Comparison of ENCODE assay signal across 1 cellular context in the genomic region with DNA sequence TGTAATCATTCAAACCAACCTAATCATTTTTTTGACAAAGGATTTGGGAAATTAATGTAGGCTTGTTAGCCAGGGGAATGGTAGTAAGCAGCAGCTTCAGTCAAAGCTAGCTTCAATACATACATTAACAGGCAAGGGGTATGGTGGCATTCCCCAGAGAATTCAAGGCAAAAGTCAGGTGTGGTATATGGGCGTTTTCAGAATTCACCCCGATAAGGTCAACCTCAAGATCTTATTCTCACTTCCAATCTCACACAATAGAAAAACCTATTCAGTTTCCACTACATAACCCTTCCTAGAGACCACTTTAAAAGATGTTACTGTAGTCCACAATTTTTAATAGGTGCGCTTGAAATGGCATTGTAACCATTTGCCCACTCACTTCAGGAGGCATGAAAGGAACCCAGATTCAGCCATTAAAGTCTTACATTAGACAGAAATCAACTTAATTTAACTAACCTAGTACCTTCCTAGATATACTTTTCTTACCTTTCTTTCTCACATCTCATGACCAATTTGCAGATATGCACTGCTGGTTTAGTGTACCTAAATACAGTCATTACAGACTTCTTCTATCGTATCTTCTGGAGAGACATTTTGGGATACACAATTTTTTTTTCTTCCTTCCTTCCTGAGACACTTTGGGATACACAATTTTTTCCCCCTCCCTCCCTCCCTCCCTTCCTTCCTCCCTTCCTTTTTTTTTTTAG.
TF ChIP-seq lines count a peak whose summit lies in the region.

No MANE protein-coding gene starts in this region.

TF ChIP-seq in IMR-90, 13 proteins besides CTCF, POLR2A, EP300 and RAD21:
- no peak for TF ChIP-seq BHLHE40 (IDR thresholded peaks at IDR 0.05; ENCODE audit: low read depth, low read length)
- no peak for TF ChIP-seq CEBPB (IDR thresholded peaks at IDR 0.05; ENCODE audit: low read depth, low read length)
- TF ChIP-seq MAFK (IDR thresholded peaks at IDR 0.05; ENCODE audit: low read depth, low read length): no peak
- TF ChIP-seq NFE2L2 (IDR thresholded peaks at IDR 0.05; ENCODE audit: low read depth, low read length): no peak
- no peak for TF ChIP-seq MXI1 (IDR thresholded peaks at IDR 0.05; ENCODE audit: borderline replicate concordance, low read depth, low read length)
- no peak for TF ChIP-seq SMC3 (IDR thresholded peaks at IDR 0.05; ENCODE audit: low read depth, low read length)
- TF ChIP-seq, protein P1, sequence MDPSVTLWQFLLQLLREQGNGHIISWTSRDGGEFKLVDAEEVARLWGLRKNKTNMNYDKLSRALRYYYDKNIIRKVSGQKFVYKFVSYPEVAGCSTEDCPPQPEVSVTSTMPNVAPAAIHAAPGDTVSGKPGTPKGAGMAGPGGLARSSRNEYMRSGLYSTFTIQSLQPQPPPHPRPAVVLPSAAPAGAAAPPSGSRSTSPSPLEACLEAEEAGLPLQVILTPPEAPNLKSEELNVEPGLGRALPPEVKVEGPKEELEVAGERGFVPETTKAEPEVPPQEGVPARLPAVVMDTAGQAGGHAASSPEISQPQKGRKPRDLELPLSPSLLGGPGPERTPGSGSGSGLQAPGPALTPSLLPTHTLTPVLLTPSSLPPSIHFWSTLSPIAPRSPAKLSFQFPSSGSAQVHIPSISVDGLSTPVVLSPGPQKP (IDR thresholded peaks at IDR 0.05; ENCODE audit: borderline replicate concordance, low read depth, low read length): no peak
- no peak for TF ChIP-seq CHD1 (IDR thresholded peaks at IDR 0.05; ENCODE audit: low read depth, low read length)
- no peak for TF ChIP-seq MAZ (IDR thresholded peaks at IDR 0.05; ENCODE audit: borderline replicate concordance, low read depth, low read length)
- no peak for TF ChIP-seq RFX5 (IDR thresholded peaks at IDR 0.05; ENCODE audit: low read depth, low read length)
- TF ChIP-seq, protein P2, sequence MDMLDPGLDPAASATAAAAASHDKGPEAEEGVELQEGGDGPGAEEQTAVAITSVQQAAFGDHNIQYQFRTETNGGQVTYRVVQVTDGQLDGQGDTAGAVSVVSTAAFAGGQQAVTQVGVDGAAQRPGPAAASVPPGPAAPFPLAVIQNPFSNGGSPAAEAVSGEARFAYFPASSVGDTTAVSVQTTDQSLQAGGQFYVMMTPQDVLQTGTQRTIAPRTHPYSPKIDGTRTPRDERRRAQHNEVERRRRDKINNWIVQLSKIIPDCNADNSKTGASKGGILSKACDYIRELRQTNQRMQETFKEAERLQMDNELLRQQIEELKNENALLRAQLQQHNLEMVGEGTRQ (IDR thresholded peaks at IDR 0.05; ENCODE audit: low read depth, low read length): no peak
- no peak for TF ChIP-seq RCOR1 (IDR thresholded peaks at IDR 0.05; ENCODE audit: insufficient replicate concordance, low read length)
- TF ChIP-seq FOS (IDR thresholded peaks at IDR 0.05; ENCODE audit: low read depth, low read length): no peak
